In the genomic region with DNA sequence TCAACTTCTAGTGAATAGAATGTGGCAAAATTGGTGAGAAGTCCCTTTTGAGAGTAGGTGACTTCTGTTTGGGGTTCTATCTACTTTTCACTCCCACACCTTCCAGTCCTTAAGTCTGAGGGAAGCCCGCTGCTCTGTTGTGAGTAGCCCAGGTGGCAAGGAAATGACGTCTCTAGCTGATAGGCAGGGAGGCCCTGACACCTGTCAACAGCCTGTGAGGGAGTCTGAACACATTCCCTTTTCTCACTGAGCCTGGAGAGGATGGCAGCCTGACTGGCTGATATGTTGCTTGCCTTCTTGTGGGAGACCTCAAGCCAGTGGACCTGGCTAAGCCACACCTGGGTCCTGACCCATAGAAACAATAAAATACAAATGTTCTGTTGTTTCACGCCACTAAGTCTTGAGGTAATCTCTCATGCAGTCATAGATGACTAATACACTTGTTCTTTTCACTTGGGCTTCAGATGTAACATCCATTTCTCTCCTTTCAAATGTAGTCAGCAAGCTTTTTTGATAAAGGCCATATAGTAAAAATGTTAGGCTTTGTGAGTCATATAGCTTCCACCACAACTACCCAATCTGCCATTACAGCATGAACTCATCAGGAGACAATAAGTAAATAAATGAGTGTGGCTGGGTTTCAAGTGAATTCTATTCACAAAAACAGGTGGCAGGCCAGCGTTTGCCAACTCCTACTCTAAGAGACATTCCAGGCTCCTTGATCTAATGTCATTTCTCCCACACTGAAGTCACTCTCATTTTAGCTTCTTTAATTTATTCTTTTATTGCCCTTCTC, we compare ENCODE assay signal across 11 cellular contexts.
DNase-seq lines count a peak whose midpoint lies in the region; FAIRE-seq lines count a peak whose summit lies in the region.
"Had no signal": no experiment of that assay in that cellular context is flagged by ENCODE, and none has a peak within 500 bp of the region (broad histone marks: within the 10 kb centered on the region; RNA-seq: fewer than 3 reads in every experiment).

No MANE protein-coding gene starts in this region.

- peak; percentile 6 for DNase-seq in stimulated activated CD4-positive, alpha-beta T cell treated with anti-CD3 and anti-CD28 coated beads, Interleukin-15, amount 100 ng/mL, for 24 hours
- no peak for DNase-seq in stimulated activated CD4-positive, alpha-beta T cell treated with anti-CD3 and anti-CD28 coated beads, Interleukin-4, amount 100 ng/mL, for 4 hours
- peak; percentile 89 for DNase-seq in HT1080 (ENCODE audit: low read depth)
- DNase-seq in astrocyte of the hippocampus (ENCODE audit: low read depth, low spot score): peak; percentile 76
- peak; percentile 57 for DNase-seq in urothelium cell line (ENCODE audit: low spot score)
- DNase-seq in superior temporal gyrus (ENCODE audit: extremely low spot score): no peak
- no peak for DNase-seq in SK-N-DZ (ENCODE audit: low spot score)
- DNase-seq in NAMALWA (ENCODE audit: low spot score): no peak
- DNase-seq: activated naive CD4-positive, alpha-beta T cell treated with Interleukin-2 at 50 U/mL for 16 hours; stimulated activated CD4-positive, alpha-beta T cell treated with anti-CD3 and anti-CD28 coated beads, Interleukin-2, amount 100 ng/mL, for 48 hours had no signal

- FAIRE-seq in urothelium cell line (lab: Jason Lieb, UNC): peak; percentile 68
- FAIRE-seq: endometrium had no signal

Comparison
In these comparisons a context has a peak if more than half of its experiments do, and no peak if none do; other contexts are left out.
1. DNase-seq: peak in stimulated activated CD4-positive, alpha-beta T cell treated with anti-CD3 and anti-CD28 coated beads, Interleukin-15, amount 100 ng/mL, for 24 hours (single experiment), HT1080 (single experiment), astrocyte of the hippocampus (single experiment) and urothelium cell line (single experiment); none in stimulated activated CD4-positive, alpha-beta T cell treated with anti-CD3 and anti-CD28 coated beads, Interleukin-4, amount 100 ng/mL, for 4 hours (0 of 2), superior temporal gyrus (single experiment), SK-N-DZ (single experiment) and NAMALWA (single experiment).